Comparison of ENCODE assay signal across 14 cellular contexts in genomic region chr11:14073821-14074529, GRCh38.
DNase-seq lines count a peak whose midpoint lies in the region; ATAC-seq, FAIRE-seq and TF ChIP-seq lines count a peak whose summit lies in the region.
"Had no signal": no experiment of that assay in that cellular context is flagged by ENCODE, and none has a peak within 500 bp of the region (broad histone marks: within the 10 kb centered on the region; RNA-seq: fewer than 3 reads in every experiment).

No MANE protein-coding gene starts in this region.

- H3K9me3 ChIP-seq in A549 = no peaks in the 10 kb centered on the region
- H3K9me3 ChIP-seq in lung (ENCODE audit: control insufficient read depth in 2 of 2, insufficient read depth in 1 of 2, low read length in 1 of 2) = no peaks in the 10 kb centered on the region
- H3K9me3 ChIP-seq: stomach had no signal

- H3K4me1 Mint-ChIP-seq in activated naive CD8-positive, alpha-beta T cell treated with anti-CD3 and anti-CD28 coated beads, Interleukin-2, amount 50 U/mL, for 24 hours = peaks cover 47% of the 10 kb centered on the region

- no peak for FAIRE-seq in A549 (lab: Jason Lieb, UNC)

- no peaks in the 10 kb centered on the region for H3K27me3 Mint-ChIP-seq in activated naive CD8-positive, alpha-beta T cell treated with anti-CD3 and anti-CD28 coated beads, Interleukin-2, amount 50 U/mL, for 24 hours

- no peaks in the 10 kb centered on the region for H3K27me3 ChIP-seq in lung (ENCODE audit: control insufficient read depth, insufficient read depth)
- H3K27me3 ChIP-seq: stomach had no signal

- H3K36me3 Mint-ChIP-seq in activated naive CD8-positive, alpha-beta T cell treated with anti-CD3 and anti-CD28 coated beads, Interleukin-2, amount 50 U/mL, for 24 hours (ENCODE audit: low read depth) = no peaks in the 10 kb centered on the region

- TF ChIP-seq POLR2A in A549 (IDR thresholded peaks at IDR 0.05; ENCODE audit: low read length) = no peak

- WGBS in A549 (ENCODE audit: missing lambda C conversion rate) = 46% methylated on average over 2 of the region's 2 CpGs
- 54 to 81% methylated on average over 2 of the region's 2 CpGs for WGBS in lung, 2 donors

- POLR2A ChIA-PET in A549 (lab: Yijun Ruan, JAX) = no interaction called here

- H3K4me2 ChIP-seq in A549 = no peak overlapping the region

- no peak for TF ChIP-seq EP300 in A549 (IDR thresholded peaks at IDR 0.05)

- no peak for TF ChIP-seq CTCF in A549 (IDR thresholded peaks at IDR 0.05)
- TF ChIP-seq CTCF in lung (IDR thresholded peaks at IDR 0.05; ENCODE audit: control extremely low read depth, extremely low read depth) = no peak

- H3K4me3 ChIP-seq in A549 = no peak overlapping the region
- H3K4me3 ChIP-seq in lung = no peak overlapping the region
- H3K4me3 ChIP-seq: stomach had no signal

- CTCF ChIA-PET in A549 (lab: Yijun Ruan, JAX) = no interaction called here

- H3K27ac ChIP-seq in A549 = no peak overlapping the region
- H3K27ac ChIP-seq in lung (ENCODE audit: low read depth in 1 of 2, low read length in 1 of 2) = no peak overlapping the region

- peak overlapping the region; percentile 15 for H3K4me3 Mint-ChIP-seq in activated naive CD8-positive, alpha-beta T cell treated with anti-CD3 and anti-CD28 coated beads, Interleukin-2, amount 50 U/mL, for 24 hours

- ATAC-seq in A549 (no peak), lung (ENCODE audit: insufficient read depth, low FRiP score) (peak; percentile 62), HG03442 (IDR thresholded peaks at IDR 0.05; ENCODE audit: unreplicated experiment) (no peak), esophagus mucosa (no peak)
- no peak for ATAC-seq in activated naive CD8-positive, alpha-beta T cell treated with anti-CD3 and anti-CD28 coated beads, Interleukin-2, amount 50 U/mL, for 24 hours

- DNase-seq in A549 (ENCODE audit: low read depth in 1 of 2, low spot score in 1 of 2) (no peak), GM03348 (ENCODE audit: low spot score) (peak; percentile 69), lung (ENCODE audit: low spot score) (no peak), cerebellar nuclear complex (lab: John Stamatoyannopoulos, UW) (no peak), kidney glomerular epithelial cell (lab: John Stamatoyannopoulos, UW) (no peak)
- DNase-seq in activated naive CD8-positive, alpha-beta T cell treated with anti-CD3 and anti-CD28 coated beads, Interleukin-2, amount 50 U/mL, for 24 hours = no peak
- DNase-seq: activated CD4-positive, alpha-beta T cell treated with anti-CD3 and anti-CD28 coated beads for 1 hour; activated effector memory CD4-positive, alpha-beta T cell treated with anti-CD3 and anti-CD28 coated beads, Interleukin-2, amount 50 U/mL, for 16 hours; EL; erythroblast; NCI-H2227 treated with DMSO at 0.1 percent for 48 hours; stomach had no signal

- no peaks in the 10 kb centered on the region for H3K9me3 Mint-ChIP-seq in activated naive CD8-positive, alpha-beta T cell treated with anti-CD3 and anti-CD28 coated beads, Interleukin-2, amount 50 U/mL, for 24 hours

- no peak for TF ChIP-seq RAD21 in A549 (conservative IDR thresholded peaks at IDR 0.05 in 1 of 2, IDR thresholded peaks at IDR 0.05 in 1 of 2)

- H3K4me1 ChIP-seq in A549 = no peaks in the 10 kb centered on the region
- H3K4me1 ChIP-seq in lung (ENCODE audit: control insufficient read depth in 2 of 2, insufficient read depth in 2 of 2, low read length in 2 of 2) = no peaks in the 10 kb centered on the region

- H3K27ac Mint-ChIP-seq in activated naive CD8-positive, alpha-beta T cell treated with anti-CD3 and anti-CD28 coated beads, Interleukin-2, amount 50 U/mL, for 24 hours = peak overlapping the region; percentile 26

- H3K36me3 ChIP-seq in lung (ENCODE audit: control insufficient read depth in 2 of 2, insufficient read depth in 2 of 2, low read length in 2 of 2) = no peaks in the 10 kb centered on the region
- H3K36me3 ChIP-seq: stomach had no signal

TF ChIP-seq in A549, 52 proteins besides CTCF, POLR2A, EP300 and RAD21:
- TF ChIP-seq NR3C1 (IDR thresholded peaks at IDR 0.05) (no peak), USF2 (IDR thresholded peaks at IDR 0.05) (peak; percentile 60), NPAS2 (CRISPR knock-in tag; IDR thresholded peaks at IDR 0.05; ENCODE audit: borderline replicate concordance) (no peak), MAX (IDR thresholded peaks at IDR 0.05) (no peak), HOXB13 (CRISPR knock-in tag; IDR thresholded peaks at IDR 0.05; ENCODE audit: low read depth) (no peak)
